In the genomic region with DNA sequence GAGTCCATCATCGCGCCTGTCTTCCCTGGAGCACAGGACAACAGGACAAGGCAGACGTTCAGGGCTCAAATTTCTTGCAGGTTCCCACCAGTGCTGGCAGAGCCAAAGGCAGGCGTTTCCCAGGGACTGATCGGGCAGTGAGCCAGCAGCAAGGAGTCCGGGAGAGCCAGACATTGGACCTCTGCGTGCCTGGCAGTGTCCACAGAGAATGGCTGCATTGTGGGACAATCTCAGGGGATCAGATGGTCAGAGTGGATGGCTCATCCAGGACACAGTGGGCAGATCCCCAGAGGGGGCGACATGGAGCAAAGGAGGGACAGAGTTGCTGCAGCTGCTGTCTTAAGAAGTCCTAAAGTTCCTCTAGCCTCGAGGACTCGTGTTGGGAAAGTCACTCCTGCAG, we compare ENCODE assay signal across 8 cellular contexts.
A peak's percentile ranks its signal among the peaks of the same experiment; 100 is the strongest.
DNase-seq lines count a peak whose midpoint lies in the region; ATAC-seq and TF ChIP-seq lines count a peak whose summit lies in the region.

No MANE protein-coding gene starts in this region.

- in situ Hi-C loops in brain microvascular endothelial cell (cut with HindIII; ENCODE audit: low pct_ligation_motif_present, low sequenced_read_pairs): no loop called here

- H3K4me1 Mint-ChIP-seq in stimulated activated naive CD8-positive, alpha-beta T cell treated with anti-CD3 and anti-CD28 coated beads, Interleukin-15, amount 100 ng/mL, for 72 hours: peaks cover 90% of the 10 kb centered on the region
- peaks cover 46% of the 10 kb centered on the region for H3K4me1 Mint-ChIP-seq in stimulated activated memory B cell treated with anti-CD40 and anti-IgM and Interleukin-4, amounts not matched to agents 10 μg/mL and 1 μg/mL and 100 μg/mL, for 72 hours

- no peak overlapping the region for H3K27ac ChIP-seq in brain microvascular endothelial cell

- H3K36me3 Mint-ChIP-seq in stimulated activated memory B cell treated with anti-CD40 and anti-IgM and Interleukin-4, amounts not matched to agents 10 μg/mL and 1 μg/mL and 100 μg/mL, for 72 hours: peaks cover 24% of the 10 kb centered on the region

- peak; percentile 83 for TF ChIP-seq CTCF in brain microvascular endothelial cell (IDR thresholded peaks at IDR 0.05; ENCODE audit: low read depth, low read length, missing control alignments)

- no peak overlapping the region for H3K4me3 Mint-ChIP-seq in stimulated activated naive CD8-positive, alpha-beta T cell treated with anti-CD3 and anti-CD28 coated beads, Interleukin-15, amount 100 ng/mL, for 72 hours
- H3K4me3 Mint-ChIP-seq in stimulated activated memory B cell treated with anti-CD40 and anti-IgM and Interleukin-4, amounts not matched to agents 10 μg/mL and 1 μg/mL and 100 μg/mL, for 72 hours: no peak overlapping the region

- no peaks in the 10 kb centered on the region for H3K27me3 Mint-ChIP-seq in stimulated activated naive CD8-positive, alpha-beta T cell treated with anti-CD3 and anti-CD28 coated beads, Interleukin-15, amount 100 ng/mL, for 72 hours
- H3K27me3 Mint-ChIP-seq in stimulated activated memory B cell treated with anti-CD40 and anti-IgM and Interleukin-4, amounts not matched to agents 10 μg/mL and 1 μg/mL and 100 μg/mL, for 72 hours: no peaks in the 10 kb centered on the region

- DNase-seq in stimulated activated naive CD8-positive, alpha-beta T cell treated with anti-CD3 and anti-CD28 coated beads, Interleukin-15, Interleukin-2, amounts not matched to agents 100 U/mL and 50 U/mL, for 24 hours: peak; percentile 52
- DNase-seq in stimulated activated naive CD8-positive, alpha-beta T cell treated with anti-CD3 and anti-CD28 coated beads, Interleukin-15, amount 100 ng/mL, for 72 hours: no peak
- DNase-seq in NCI-H82 treated with DMSO at 0.1 percent for 48 hours (lab: John Stamatoyannopoulos, UW; ENCODE audit: unreplicated experiment) (peak; percentile 62), brain microvascular endothelial cell (peak; percentile 49), iris pigment epithelial cell (ENCODE audit: low read depth) (peak; percentile 42), NCI-H774 (lab: John Stamatoyannopoulos, UW) (no peak)

- H3K36me3 ChIP-seq in brain microvascular endothelial cell (replicated peaks): peaks cover 9% of the 10 kb centered on the region

- H3K27ac Mint-ChIP-seq in stimulated activated naive CD8-positive, alpha-beta T cell treated with anti-CD3 and anti-CD28 coated beads, Interleukin-15, amount 100 ng/mL, for 72 hours: no peak overlapping the region
- H3K27ac Mint-ChIP-seq in stimulated activated memory B cell treated with anti-CD40 and anti-IgM and Interleukin-4, amounts not matched to agents 10 μg/mL and 1 μg/mL and 100 μg/mL, for 72 hours: peak overlapping the region; percentile 54

- H3K4me3 ChIP-seq in brain microvascular endothelial cell (ENCODE audit: low read depth, low read length): no peak overlapping the region

- H3K9me3 Mint-ChIP-seq in stimulated activated naive CD8-positive, alpha-beta T cell treated with anti-CD3 and anti-CD28 coated beads, Interleukin-15, amount 100 ng/mL, for 72 hours: no peaks in the 10 kb centered on the region
- H3K9me3 Mint-ChIP-seq in stimulated activated memory B cell treated with anti-CD40 and anti-IgM and Interleukin-4, amounts not matched to agents 10 μg/mL and 1 μg/mL and 100 μg/mL, for 72 hours: no peaks in the 10 kb centered on the region

- no peaks in the 10 kb centered on the region for H3K27me3 ChIP-seq in brain microvascular endothelial cell (replicated peaks)

- ATAC-seq in stimulated activated naive CD8-positive, alpha-beta T cell treated with anti-CD3 and anti-CD28 coated beads, Interleukin-15, Interleukin-2, amounts not matched to agents 100 U/mL and 50 U/mL, for 24 hours: no peak
- no peak for ATAC-seq in stimulated activated naive CD8-positive, alpha-beta T cell treated with anti-CD3 and anti-CD28 coated beads, Interleukin-15, amount 100 ng/mL, for 72 hours
- ATAC-seq in stimulated activated memory B cell treated with anti-CD40 and anti-IgM and Interleukin-4, amounts not matched to agents 10 μg/mL and 1 μg/mL and 100 μg/mL, for 72 hours: no peak
- no peak for ATAC-seq in GM19467 (IDR thresholded peaks at IDR 0.05; ENCODE audit: unreplicated experiment)

Comparison
In these comparisons a context has a peak if more than half of its experiments do, and no peak if none do; other contexts are left out.
1. DNase-seq: peak in stimulated activated naive CD8-positive, alpha-beta T cell treated with anti-CD3 and anti-CD28 coated beads, Interleukin-15, Interleukin-2, amounts not matched to agents 100 U/mL and 50 U/mL, for 24 hours (single experiment), NCI-H82 treated with DMSO at 0.1 percent for 48 hours (single experiment), brain microvascular endothelial cell (single experiment) and iris pigment epithelial cell (single experiment); none in stimulated activated naive CD8-positive, alpha-beta T cell treated with anti-CD3 and anti-CD28 coated beads, Interleukin-15, amount 100 ng/mL, for 72 hours (0 of 2) and NCI-H774 (single experiment).